ENCODE assay signal across 25 cellular contexts in genomic region chr12:131900397-131900796, GRCh38. TPM values are rescaled to one million over a fixed set of nuclear protein-coding genes. Genes with fewer than 3 reads are reported as not detected.
DNase-seq lines count a peak whose midpoint lies in the region; ATAC-seq, FAIRE-seq and TF ChIP-seq lines count a peak whose summit lies in the region.
"Had no signal": no experiment of that assay in that cellular context is flagged by ENCODE, and none has a peak within 500 bp of the region (broad histone marks: within the 10 kb centered on the region; RNA-seq: fewer than 3 reads in every experiment).

No MANE protein-coding gene starts in this region.

- H3K4me3 ChIP-seq in left ventricle myocardium inferior (no peak overlapping the region), heart right ventricle (no peak overlapping the region), bronchial epithelial cell (ENCODE audit: low read depth, low read length) (no peak overlapping the region), psoas muscle (no peak overlapping the region)
- H3K4me3 ChIP-seq: ascending aorta, thyroid gland had no signal

- WGBS in heart right ventricle, 2 donors: 98 to 99% methylated on average over 6 of the region's 6 CpGs
- WGBS in psoas muscle, 3 donors: 88 to 99% (median 95%) methylated on average over 6 of the region's 6 CpGs

- TF ChIP-seq CTCF in left ventricle myocardium inferior (IDR thresholded peaks at IDR 0.05; ENCODE audit: borderline replicate concordance) (no peak), heart right ventricle (IDR thresholded peaks at IDR 0.05) (no peak), bronchial epithelial cell (IDR thresholded peaks at IDR 0.05; ENCODE audit: insufficient read depth, low read length, severe bottlenecking) (peak; percentile 2), psoas muscle (IDR thresholded peaks at IDR 0.05) (no peak)

- H3K36me3 ChIP-seq in left ventricle myocardium inferior (peaks cover 19% of the 10 kb centered on the region), heart right ventricle (peaks cover 0 to 32% (median 3%) of the 10 kb centered on the region in 9 donors), KOPT-K1 (ENCODE audit: insufficient read depth, low read length) (peaks cover 22% of the 10 kb centered on the region; the same call in 1 of the 2 replicates), bronchial epithelial cell (ENCODE audit: control insufficient read depth, insufficient read depth, low read length) (peaks cover 10% of the 10 kb centered on the region), psoas muscle (ENCODE audit: insufficient read depth in 1 of 2, low read depth in 1 of 2) (peaks cover 0 to 10% of the 10 kb centered on the region in 2 donors)

- no peak for DNase-seq in left ventricle myocardium inferior
- no peak for DNase-seq in heart right ventricle
- DNase-seq in bronchial epithelial cell (ENCODE audit: low read depth): peak; percentile 50
- peak in 1 of 2 donors; percentile 40 for DNase-seq in psoas muscle
- no peak for DNase-seq in NCI-H1930 (lab: John Stamatoyannopoulos, UW)
- no peak for DNase-seq in NOMO-1 treated with DMSO at 0.1 percent for 48 hours (lab: John Stamatoyannopoulos, UW; ENCODE audit: unreplicated experiment)
- no peak for DNase-seq in NCI-H82 treated with DMSO at 0.1 percent for 48 hours (lab: John Stamatoyannopoulos, UW; ENCODE audit: unreplicated experiment)
- DNase-seq: activated B cell treated with CpG ODN at 0.5 μM for 24 hours; activated CD4-positive, alpha-beta memory T cell treated with anti-CD3 and anti-CD28 coated beads for 36 hours; activated naive CD4-positive, alpha-beta T cell treated with anti-CD3 and anti-CD28 coated beads for 36 hours; activated T-cell treated with anti-CD3 and anti-CD28 coated beads for 4 hours; CD4-positive, alpha-beta memory T cell; mesenchymal stem cell; MM.1S; naive B cell; NCI-H2029; NCI-H526 treated with DMSO at 0.1 percent for 48 hours; OCI-M1; stimulated activated CD4-positive, alpha-beta T cell treated with anti-CD3 and anti-CD28 coated beads, Interleukin-1b, Interleukin-23, amount 100 ng/mL, for 48 hours; stimulated activated naive CD4-positive, alpha-beta T cell; thyroid gland had no signal

- H3K9me3 ChIP-seq in left ventricle myocardium inferior (replicated peaks) (no peaks in the 10 kb centered on the region), heart right ventricle (no peaks in the 10 kb centered on the region), KOPT-K1 (ENCODE audit: insufficient read depth, low read length, poor library complexity, severe bottlenecking) (no peaks in the 10 kb centered on the region), psoas muscle (no peaks in the 10 kb centered on the region)
- H3K9me3 ChIP-seq: ascending aorta, thyroid gland had no signal

- H3K27ac ChIP-seq in left ventricle myocardium inferior (replicated peaks) (peak overlapping the region; percentile 80), heart right ventricle (peak overlapping the region in 4 of 10 donors; percentile 2 to 80 (median 60)), KOPT-K1 (ENCODE audit: low read depth, low read length, poor library complexity, severe bottlenecking) (peak overlapping the region; percentile 0), psoas muscle (peak overlapping the region; percentile 98)
- H3K27ac ChIP-seq: ascending aorta, parathyroid adenoma, thyroid gland had no signal

- intact Hi-C loops in left ventricle myocardium inferior (cut with micrococcal nuclease): no loop called here
- intact Hi-C loops in heart right ventricle (cut with DNase I): no loop called here
- intact Hi-C loops in psoas muscle (cut with DNase I): no loop called here

- H3K27me3 ChIP-seq in left ventricle myocardium inferior (ENCODE audit: low read depth) (no peaks in the 10 kb centered on the region), heart right ventricle (no peaks in the 10 kb centered on the region), bronchial epithelial cell (ENCODE audit: control insufficient read depth, insufficient read depth, low read length) (no peaks in the 10 kb centered on the region), psoas muscle (ENCODE audit: insufficient read depth in 3 of 3, low read length in 2 of 3) (no peaks in the 10 kb centered on the region)
- H3K27me3 ChIP-seq: ascending aorta, thyroid gland had no signal

- peaks cover 94% of the 10 kb centered on the region for H3K4me1 ChIP-seq in left ventricle myocardium inferior
- H3K4me1 ChIP-seq in heart right ventricle: peaks cover 32 to 94% (median 74%) of the 10 kb centered on the region in 9 donors
- H3K4me1 ChIP-seq in psoas muscle: peaks cover 83% of the 10 kb centered on the region

- no peak for ATAC-seq in heart right ventricle
- no peak for ATAC-seq in psoas muscle

- FAIRE-seq in bronchial epithelial cell (lab: Jason Lieb, UNC): no peak
- FAIRE-seq: islet of Langerhans had no signal

RNA-seq across cellular contexts. Expression of gene ULK1, which starts 6.0 kb away (rescaled TPM):
- total RNA-seq in left ventricle myocardium inferior (57.4 TPM), heart right ventricle (10 to 100 TPM; 30.2 to 77.7 (median 51.6) TPM), bronchial epithelial cell (3.2 and 11.3 TPM in 2 replicates), psoas muscle (10 to 100 TPM; 58.0 to 90.4 (median 68.0) TPM)
- polyA plus RNA-seq in heart right ventricle (10 to 100 TPM; 10.7 to 37.2 TPM), psoas muscle (10 to 100 TPM in 2 of 3 donors, 1 to 10 TPM in 1; 4.1 to 47.1 (median 25.7) TPM)

RNA-seq across cellular contexts. Expression of gene PUS1, which starts 28.7 kb away (rescaled TPM):
- total RNA-seq in left ventricle myocardium inferior (7.7 TPM), heart right ventricle (10 to 100 TPM in 1 of 10 donors, 1 to 10 TPM in 9; 5.1 to 14.8 (median 7.5) TPM), bronchial epithelial cell (14.7 and 22.9 TPM in 2 replicates), psoas muscle (10 to 100 TPM; 11.7 to 21.4 (median 18.7) TPM)
- polyA plus RNA-seq in heart right ventricle (10 to 100 TPM; 13.7 to 17.4 TPM), psoas muscle (10 to 100 TPM; 17.5 to 46.8 (median 20.1) TPM)

RNA-seq across cellular contexts. Expression of gene EP400, which starts 49.3 kb away (rescaled TPM):
- total RNA-seq in left ventricle myocardium inferior (15.3 TPM), heart right ventricle (10 to 100 TPM; 14.1 to 20.5 (median 19.3) TPM), bronchial epithelial cell (5.8 and 6.7 TPM in 2 replicates), psoas muscle (10 to 100 TPM; 18.4 to 24.5 (median 22.9) TPM)
- polyA plus RNA-seq in heart right ventricle (10 to 100 TPM in 1 of 2 donors, 1 to 10 TPM in 1; 6.6 to 18.9 TPM), psoas muscle (10 to 100 TPM in 1 of 3 donors, 1 to 10 TPM in 2; 8.0 to 11.8 (median 9.4) TPM)
